Comparison of ENCODE assay signal across 8 cellular contexts in the genomic region with DNA sequence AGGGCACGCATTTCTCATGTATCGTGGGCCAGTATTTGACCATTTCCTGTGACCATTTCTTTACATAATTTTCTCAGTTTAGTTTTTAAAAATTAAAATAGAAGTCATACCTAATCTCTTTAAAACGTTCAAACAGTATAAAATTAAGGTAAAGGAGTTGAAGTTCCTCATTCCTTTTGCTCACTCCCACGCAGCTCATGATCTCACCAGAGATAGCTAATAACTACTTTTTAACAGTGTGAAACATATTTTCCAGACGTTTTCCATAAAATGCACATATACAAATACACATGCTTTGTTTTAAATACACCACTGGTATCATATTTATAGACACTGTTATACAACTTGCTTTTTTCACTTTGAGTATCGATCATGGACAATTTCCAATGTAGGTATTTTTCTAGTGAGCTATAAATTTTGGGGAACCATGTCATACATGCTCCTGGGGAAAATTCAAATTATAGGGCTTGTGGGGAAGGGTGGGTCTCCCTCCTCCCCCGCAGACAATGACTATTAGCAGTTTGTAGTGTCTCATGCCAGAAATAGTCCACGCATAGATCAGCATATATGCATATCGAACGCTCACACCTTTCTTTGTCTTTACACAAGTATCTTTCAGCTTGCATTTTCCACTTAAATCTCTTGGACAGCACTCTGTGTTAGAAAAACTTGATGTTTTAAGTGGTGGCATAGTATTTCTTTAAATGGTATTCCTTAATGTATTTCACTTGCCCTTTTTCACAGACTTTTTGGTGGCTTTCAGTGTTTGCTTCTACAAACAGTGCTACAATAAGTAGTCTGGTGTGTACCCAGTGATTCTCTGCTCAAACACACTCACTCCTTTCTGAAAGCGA.
A peak's percentile ranks its signal among the peaks of the same experiment; 100 is the strongest.
DNase-seq lines count a peak whose midpoint lies in the region; ATAC-seq and TF ChIP-seq lines count a peak whose summit lies in the region.

No MANE protein-coding gene starts in this region.

- TF ChIP-seq CTCF in nephron (IDR thresholded peaks at IDR 0.05; ENCODE audit: unreplicated experiment in 3 of 3), result no peak

- no peaks in the 10 kb centered on the region for H3K36me3 Mint-ChIP-seq in activated naive CD8-positive, alpha-beta T cell
- H3K36me3 Mint-ChIP-seq in nephron (ENCODE audit: low read depth), result no peaks in the 10 kb centered on the region

- peaks cover 55% of the 10 kb centered on the region for H3K4me1 Mint-ChIP-seq in activated naive CD8-positive, alpha-beta T cell (ENCODE audit: low read depth)
- H3K4me1 Mint-ChIP-seq in nephron, result peaks cover 64% of the 10 kb centered on the region

- H3K27ac Mint-ChIP-seq in activated naive CD8-positive, alpha-beta T cell, result peak overlapping the region; percentile 86
- peak overlapping the region; percentile 96 to 100 (median 97) for H3K27ac Mint-ChIP-seq in nephron

- DNase-seq in DMS114 treated with DMSO at 0.1 percent for 48 hours (lab: John Stamatoyannopoulos, UW; ENCODE audit: unreplicated experiment), result peak; percentile 87
- DNase-seq in HK-2 (ENCODE audit: unreplicated experiment), result peak; percentile 14
- DNase-seq in AG08396 (ENCODE audit: low spot score), result no peak
- DNase-seq in Ammon's horn (ENCODE audit: low spot score), result no peak
- DNase-seq in stimulated activated CD4-positive, alpha-beta T cell treated with anti-CD3 and anti-CD28 coated beads, Interleukin-12 subunit alpha, Interleukin-12 subunit beta, amount 100 ng/mL, for 4 hours, result no peak

- ATAC-seq in GM18873 (IDR thresholded peaks at IDR 0.05; ENCODE audit: low FRiP score, unreplicated experiment), result no peak

- H3K9me3 Mint-ChIP-seq in activated naive CD8-positive, alpha-beta T cell (ENCODE audit: low read depth), result no peaks in the 10 kb centered on the region
- H3K9me3 Mint-ChIP-seq in nephron, result no peaks in the 10 kb centered on the region

- no peaks in the 10 kb centered on the region for H3K27me3 Mint-ChIP-seq in activated naive CD8-positive, alpha-beta T cell
- no peaks in the 10 kb centered on the region for H3K27me3 Mint-ChIP-seq in nephron (ENCODE audit: low read depth)

- H3K4me3 Mint-ChIP-seq in activated naive CD8-positive, alpha-beta T cell, result peak overlapping the region; percentile 84
- H3K4me3 Mint-ChIP-seq in nephron, result peak overlapping the region; percentile 79 to 85 (median 81)

Comparison
In these comparisons a context has a peak if more than half of its experiments do, and no peak if none do; other contexts are left out.
1. DNase-seq: peak in DMS114 treated with DMSO at 0.1 percent for 48 hours (single experiment) and HK-2 (single experiment); none in AG08396 (single experiment), Ammon's horn (single experiment) and stimulated activated CD4-positive, alpha-beta T cell treated with anti-CD3 and anti-CD28 coated beads, Interleukin-12 subunit alpha, Interleukin-12 subunit beta, amount 100 ng/mL, for 4 hours (single experiment).